25 cellular contexts compared by ENCODE assay signal in genomic region chr18:77539860-77540259, GRCh38.
"Had no signal": no experiment of that assay in that cellular context is flagged by ENCODE, and none has a peak within 500 bp of the region (broad histone marks: within the 10 kb centered on the region; RNA-seq: fewer than 3 reads in every experiment).

No MANE protein-coding gene starts in this region.

- H3K36me3 Mint-ChIP-seq: mesothelial cell of epicardium; naive B cell; natural killer cell; stimulated activated naive B cell treated with anti-CD40 and anti-IgM and Interleukin-4, amounts not matched to agents 10 μg/mL and 1 μg/mL and 100 μg/mL, for 72 hours had no signal

- H3K27ac ChIP-seq: left ventricle myocardium inferior, ovary, right atrium auricular region, skin epidermis, stomach, testis, thyroid gland, transverse colon, upper lobe of left lung, vagina had no signal

- H3K9me3 ChIP-seq: ovary, right atrium auricular region, testis, thyroid gland, transverse colon, vagina had no signal

- H3K36me3 ChIP-seq: left ventricle myocardium inferior, ovary, right atrium auricular region, stomach, thyroid gland, transverse colon, upper lobe of left lung, vagina had no signal

- H3K27ac Mint-ChIP-seq: mesothelial cell of epicardium; naive B cell; natural killer cell; nephron progenitor cell; progenitor cell of endocrine pancreas; stimulated activated naive B cell treated with anti-CD40 and anti-IgM and Interleukin-4, amounts not matched to agents 10 μg/mL and 1 μg/mL and 100 μg/mL, for 72 hours had no signal

- H3K27me3 Mint-ChIP-seq: progenitor cell of endocrine pancreas; stimulated activated naive B cell treated with anti-CD40 and anti-IgM and Interleukin-4, amounts not matched to agents 10 μg/mL and 1 μg/mL and 100 μg/mL, for 72 hours had no signal

- H3K4me1 ChIP-seq: left ventricle myocardium inferior, right atrium auricular region, stomach, testis, thyroid gland, transverse colon, upper lobe of left lung, vagina had no signal

- H3K27me3 ChIP-seq: ovary, right atrium auricular region, stomach, testis, thyroid gland, transverse colon, upper lobe of left lung, vagina had no signal

- H3K4me3 Mint-ChIP-seq: mesothelial cell of epicardium; natural killer cell; nephron progenitor cell; stimulated activated naive B cell treated with anti-CD40 and anti-IgM and Interleukin-4, amounts not matched to agents 10 μg/mL and 1 μg/mL and 100 μg/mL, for 72 hours had no signal

- H3K4me3 ChIP-seq: left ventricle myocardium inferior, lung, ovary, right atrium auricular region, skin epidermis, stomach, testis, thyroid gland, transverse colon, upper lobe of left lung, vagina had no signal

- ATAC-seq: natural killer cell; sciatic nerve; stimulated activated naive B cell treated with anti-CD40 and anti-IgM and Interleukin-4, amounts not matched to agents 10 μg/mL and 1 μg/mL and 100 μg/mL, for 72 hours; stimulated activated naive CD8-positive, alpha-beta T cell treated with anti-CD3 and anti-CD28 coated beads, Interleukin-15, Interleukin-2, amounts not matched to agents 100 U/mL and 50 U/mL, for 24 hours had no signal

- H3K4me1 Mint-ChIP-seq: mesothelial cell of epicardium; naive B cell; natural killer cell; nephron progenitor cell; stimulated activated naive B cell treated with anti-CD40 and anti-IgM and Interleukin-4, amounts not matched to agents 10 μg/mL and 1 μg/mL and 100 μg/mL, for 72 hours had no signal

- DNase-seq: islet precursor cell; left ventricle myocardium inferior; mesendoderm; naive B cell; natural killer cell; nephron progenitor cell; ovary; stimulated activated CD4-positive, alpha-beta T cell treated with anti-CD3 and anti-CD28 coated beads, Interleukin-12 subunit alpha, Interleukin-12 subunit beta, amount 100 ng/mL, for 4 hours; stimulated activated CD4-positive, alpha-beta T cell treated with anti-CD3 and anti-CD28 coated beads, Interleukin-15, amount 100 ng/mL, for 24 hours; stimulated activated CD4-positive, alpha-beta T cell treated with anti-CD3 and anti-CD28 coated beads, Interleukin-2, amount 100 ng/mL, for 24 hours; stimulated activated CD4-positive, alpha-beta T cell treated with anti-CD3 and anti-CD28 coated beads, Interleukin-4, amount 100 ng/mL, for 1 hour; stimulated activated naive B cell treated with anti-CD40 and anti-IgM and Interleukin-4, amounts not matched to agents 10 μg/mL and 1 μg/mL and 100 μg/mL, for 72 hours; stimulated activated naive CD8-positive, alpha-beta T cell treated with anti-CD3 and anti-CD28 coated beads, Interleukin-15, Interleukin-2, amounts not matched to agents 100 U/mL and 50 U/mL, for 24 hours; stomach; testis; thyroid gland; transverse colon; upper lobe of left lung had no signal
